In the genomic region with DNA sequence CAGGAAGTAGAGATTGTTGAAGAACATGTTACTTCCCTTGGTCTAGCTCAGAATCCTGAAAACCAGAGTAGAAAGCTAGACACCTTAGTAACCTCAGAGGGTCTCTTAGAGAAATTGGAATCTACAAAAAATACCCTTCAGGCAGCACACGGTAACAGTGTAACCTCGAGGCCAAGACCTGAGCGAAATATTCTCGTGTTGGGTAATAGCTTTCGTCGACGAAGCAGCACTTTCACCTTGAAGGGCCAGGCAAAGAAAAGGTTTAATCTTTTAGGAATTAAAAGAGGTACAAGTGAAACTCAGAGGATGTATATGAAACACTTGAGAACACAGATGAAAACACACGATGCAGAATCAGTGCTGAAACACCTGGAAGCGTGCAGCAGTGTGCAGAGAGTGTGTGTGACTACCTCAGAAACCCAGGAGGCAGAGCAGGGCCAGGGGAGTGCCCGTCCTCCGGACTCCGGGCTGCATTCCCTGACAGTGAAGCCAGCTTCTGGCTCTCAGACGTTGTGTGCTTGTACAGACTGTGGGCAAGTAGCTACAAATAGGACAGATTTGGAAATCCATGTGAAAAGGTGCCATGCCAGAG, we compare ENCODE assay signal across 21 cellular contexts. TPM values are rescaled to one million over a fixed set of nuclear protein-coding genes. Genes with fewer than 3 reads are reported as not detected.
A peak's percentile ranks its signal among the peaks of the same experiment; 100 is the strongest.
DNase-seq lines count a peak whose midpoint lies in the region; ATAC-seq and TF ChIP-seq lines count a peak whose summit lies in the region.
"Had no signal": no experiment of that assay in that cellular context is flagged by ENCODE, and none has a peak within 500 bp of the region (broad histone marks: within the 10 kb centered on the region; RNA-seq: fewer than 3 reads in every experiment).

No MANE protein-coding gene starts in this region.

- DNase-seq in activated T-cell treated with anti-CD3 and anti-CD28 coated beads, Interleukin-2, amount 50 U/mL, for 4 hours: no peak
- DNase-seq in activated T-cell treated with anti-CD3 and anti-CD28 coated beads, Interleukin-2, amount 50 U/mL, for 1 hour: no peak
- DNase-seq in Panc1 (ENCODE audit: low read depth, low spot score) (no peak), NCI-H345 (lab: John Stamatoyannopoulos, UW) (no peak)
- peak; percentile 1 for DNase-seq in central memory CD4-positive, alpha-beta T cell
- DNase-seq in stimulated activated effector memory CD8-positive, alpha-beta T cell treated with anti-CD3 and anti-CD28 coated beads, Interleukin-12 subunit alpha, Interleukin-12 subunit beta, amount 100 ng/mL, for 72 hours (ENCODE audit: low spot score in 2 of 2): no peak
- DNase-seq: ACHN, Caco-2, foreskin melanocyte, midbrain, NCI-H1694 treated with DMSO at 0.1 percent for 48 hours, NCI-H446, occipital lobe, SHP77, stomach, T-helper 9 cell, upper lobe of right lung had no signal

- no peaks in the 10 kb centered on the region for H3K9me3 ChIP-seq in Panc1 (ENCODE audit: control insufficient read depth, insufficient read depth, low read depth, low read length)
- H3K9me3 ChIP-seq: Caco-2, right atrium auricular region, stomach, upper lobe of right lung had no signal

- BruUV-seq in Panc1 (replicated peaks; lab: Mats Ljungman, UMichigan): TSS peak; percentile 26

- H3K27ac Mint-ChIP-seq in stimulated activated effector memory CD8-positive, alpha-beta T cell treated with anti-CD3 and anti-CD28 coated beads, Interleukin-12 subunit alpha, Interleukin-12 subunit beta, amount 100 ng/mL, for 72 hours: peak overlapping the region; percentile 70

- in situ Hi-C loops in Panc1 (cut with HindIII; ENCODE audit: low pct_unique_long_range_greater_than_20kb, low sequenced_read_pairs): no loop called here

- H3K27me3 Mint-ChIP-seq in activated T-cell treated with anti-CD3 and anti-CD28 coated beads, Interleukin-2, amount 50 U/mL, for 4 hours (ENCODE audit: low read depth): no peaks in the 10 kb centered on the region

- H3K27ac ChIP-seq in Panc1 (ENCODE audit: low read length): no peak overlapping the region
- H3K27ac ChIP-seq: coronary artery, right atrium auricular region, upper lobe of right lung had no signal

- H3K4me1 Mint-ChIP-seq in activated T-cell treated with anti-CD3 and anti-CD28 coated beads, Interleukin-2, amount 50 U/mL, for 4 hours (ENCODE audit: low read depth): peaks cover 41% of the 10 kb centered on the region
- H3K4me1 Mint-ChIP-seq in stimulated activated effector memory CD8-positive, alpha-beta T cell treated with anti-CD3 and anti-CD28 coated beads, Interleukin-12 subunit alpha, Interleukin-12 subunit beta, amount 100 ng/mL, for 72 hours: peaks cover 35% of the 10 kb centered on the region

- no peaks in the 10 kb centered on the region for H3K9me3 Mint-ChIP-seq in activated T-cell treated with anti-CD3 and anti-CD28 coated beads, Interleukin-2, amount 50 U/mL, for 4 hours
- H3K9me3 Mint-ChIP-seq in stimulated activated effector memory CD8-positive, alpha-beta T cell treated with anti-CD3 and anti-CD28 coated beads, Interleukin-12 subunit alpha, Interleukin-12 subunit beta, amount 100 ng/mL, for 72 hours: no peaks in the 10 kb centered on the region

- no peaks in the 10 kb centered on the region for H3K27me3 ChIP-seq in Panc1 (ENCODE audit: control insufficient read depth, insufficient read depth, low read length)
- H3K27me3 ChIP-seq: right atrium auricular region, stomach, upper lobe of right lung had no signal

- intact Hi-C loops in Panc1 (cut with micrococcal nuclease; ENCODE audit: unreplicated experiment): no loop called here

- H3K4me3 ChIP-seq in Panc1 (ENCODE audit: low read depth in 2 of 2, low read length in 2 of 2): no peak overlapping the region
- H3K4me3 ChIP-seq: coronary artery, right atrium auricular region, stomach, upper lobe of right lung had no signal

- no peaks in the 10 kb centered on the region for H3K36me3 ChIP-seq in Panc1 (ENCODE audit: control insufficient read depth, insufficient read depth, low read length)

- ATAC-seq in activated T-cell treated with anti-CD3 and anti-CD28 coated beads, Interleukin-2, amount 50 U/mL, for 4 hours: peak; percentile 40 to 48
- no peak for ATAC-seq in Panc1
- no peak for ATAC-seq in stimulated activated effector memory CD8-positive, alpha-beta T cell treated with anti-CD3 and anti-CD28 coated beads, Interleukin-12 subunit alpha, Interleukin-12 subunit beta, amount 100 ng/mL, for 72 hours
- no peak for ATAC-seq in GM18861 (IDR thresholded peaks at IDR 0.05; ENCODE audit: unreplicated experiment)
- no peak for ATAC-seq in HG03439 (IDR thresholded peaks at IDR 0.05; ENCODE audit: unreplicated experiment)
- ATAC-seq: upper lobe of right lung had no signal

- CTCF ChIA-PET in Panc1 (lab: Charles Lee): interaction anchor here (0.6 kb wide), 1 partner anchor 263 kb away, joined by 4 read pairs; no protein-coding TSS in a partner anchor

- H3K4me1 ChIP-seq in Panc1 (ENCODE audit: control insufficient read depth, insufficient read depth, low read length): no peaks in the 10 kb centered on the region
- H3K4me1 ChIP-seq: Caco-2, right atrium auricular region, upper lobe of right lung had no signal

- peak overlapping the region; percentile 69 for H3K4me3 Mint-ChIP-seq in activated T-cell treated with anti-CD3 and anti-CD28 coated beads, Interleukin-2, amount 50 U/mL, for 4 hours
- peak overlapping the region; percentile 22 for H3K4me3 Mint-ChIP-seq in stimulated activated effector memory CD8-positive, alpha-beta T cell treated with anti-CD3 and anti-CD28 coated beads, Interleukin-12 subunit alpha, Interleukin-12 subunit beta, amount 100 ng/mL, for 72 hours

- POLR2A ChIA-PET in Panc1 (lab: Charles Lee): interaction anchor here (0.5 kb wide), 1 partner anchor 410 kb away, joined by 3 read pairs; no protein-coding TSS in a partner anchor

- TF ChIP-seq CTCF in Panc1 (IDR thresholded peaks at IDR 0.05): no peak

- peaks cover 30% of the 10 kb centered on the region for H3K36me3 Mint-ChIP-seq in activated T-cell treated with anti-CD3 and anti-CD28 coated beads, Interleukin-2, amount 50 U/mL, for 4 hours (ENCODE audit: insufficient read depth)
- H3K36me3 Mint-ChIP-seq in stimulated activated effector memory CD8-positive, alpha-beta T cell treated with anti-CD3 and anti-CD28 coated beads, Interleukin-12 subunit alpha, Interleukin-12 subunit beta, amount 100 ng/mL, for 72 hours: peaks cover 42% of the 10 kb centered on the region

RNA-seq across cellular contexts. Expression of gene ZNF407, which starts 34.5 kb away (rescaled TPM):
- total RNA-seq in activated T-cell treated with anti-CD3 and anti-CD28 coated beads, Interleukin-2, amount 50 U/mL, for 4 hours: 10 to 100 TPM; 13.1 to 13.8 (median 13.4) TPM
- total RNA-seq in Panc1 (2021; ENCODE audit: unreplicated experiment): 16.8 TPM
- polyA plus RNA-seq in Panc1 (2012; ENCODE audit: insufficient read length): 7.8 TPM

Comparison
In these comparisons a context has a peak if more than half of its experiments do, and no peak if none do; other contexts are left out.
1. ATAC-seq: peak in activated T-cell treated with anti-CD3 and anti-CD28 coated beads, Interleukin-2, amount 50 U/mL, for 4 hours (2 of 2); none in Panc1 (single experiment), stimulated activated effector memory CD8-positive, alpha-beta T cell treated with anti-CD3 and anti-CD28 coated beads, Interleukin-12 subunit alpha, Interleukin-12 subunit beta, amount 100 ng/mL, for 72 hours (single experiment), GM18861 (single experiment) and HG03439 (single experiment).